In genomic region chr20:1330075-1330830, GRCh38 we compare ENCODE assay signal across 8 cellular contexts. TPM values are rescaled to one million over a fixed set of nuclear protein-coding genes. Genes with fewer than 3 reads are reported as not detected.
DNase-seq lines count a peak whose midpoint lies in the region; ATAC-seq, FAIRE-seq and TF ChIP-seq lines count a peak whose summit lies in the region.

No MANE protein-coding gene starts in this region.

- peak in 1 of 2 donors; percentile 29 for TF ChIP-seq POLR2A in heart left ventricle (IDR thresholded peaks at IDR 0.05)

- no peaks in the 10 kb centered on the region for H3K9me3 Mint-ChIP-seq in activated T-cell treated with anti-CD3 and anti-CD28 coated beads, Interleukin-2, amount 50 U/mL, for 4 hours

- H3K4me1 Mint-ChIP-seq in activated T-cell treated with anti-CD3 and anti-CD28 coated beads, Interleukin-2, amount 50 U/mL, for 4 hours (ENCODE audit: low read depth), result peaks cover 38% of the 10 kb centered on the region

- TF ChIP-seq CTCF in heart left ventricle (IDR thresholded peaks at IDR 0.05), result no peak
- TF ChIP-seq CTCF in D721Med (IDR thresholded peaks at IDR 0.05; ENCODE audit: insufficient read depth, missing control alignments), result no peak

- H3K4me3 Mint-ChIP-seq in activated T-cell treated with anti-CD3 and anti-CD28 coated beads, Interleukin-2, amount 50 U/mL, for 4 hours, result no peak overlapping the region

- peaks cover 3% of the 10 kb centered on the region; the same call in 1 of the 2 replicates for H3K36me3 ChIP-seq in H7 (replicated peaks; ENCODE audit: control insufficient read depth, insufficient read depth, low read length)
- H3K36me3 ChIP-seq in heart left ventricle, result peaks cover 0 to 11% (median 4%) of the 10 kb centered on the region in 9 donors

- H3K4me3 ChIP-seq in H7 (ENCODE audit: insufficient read depth, low read depth, low read length) (no peak overlapping the region), heart left ventricle (no peak overlapping the region)

- FAIRE-seq in D721Med (lab: Jason Lieb, UNC) (no peak), RCC 7860 (lab: Jason Lieb, UNC) (no peak)

- H3K27me3 ChIP-seq in H7 (ENCODE audit: control insufficient read depth, insufficient read depth, low read length), result no peaks in the 10 kb centered on the region
- no peaks in the 10 kb centered on the region for H3K27me3 ChIP-seq in heart left ventricle

- H3K9me3 ChIP-seq in heart left ventricle, result no peaks in the 10 kb centered on the region

- WGBS in heart left ventricle, 4 donors, result 31 to 44% (median 39%) methylated on average over 6 of the region's 6 CpGs

- peak; percentile 2 for DNase-seq in H7
- peak; percentile 25 for DNase-seq in activated T-cell treated with anti-CD3 and anti-CD28 coated beads, Interleukin-2, amount 50 U/mL, for 4 hours
- peak in 4 of 5 donors; percentile 76 to 89 (median 80) for DNase-seq in heart left ventricle
- DNase-seq in stimulated activated CD4-positive, alpha-beta T cell treated with anti-CD3 and anti-CD28 coated beads, Interleukin-4, amount 100 ng/mL, for 1 hour, result peak; percentile 24
- DNase-seq in NCI-H2029 treated with DMSO at 0.1 percent for 48 hours (lab: John Stamatoyannopoulos, UW), result no peak
- no peak for DNase-seq in D721Med (ENCODE audit: insufficient read length, low spot score)
- DNase-seq in RCC 7860 (ENCODE audit: low spot score), result no peak

- no peak for ATAC-seq in activated T-cell treated with anti-CD3 and anti-CD28 coated beads, Interleukin-2, amount 50 U/mL, for 4 hours
- ATAC-seq in heart left ventricle (peak; percentile 70 to 80 (median 77)), GM18907 (IDR thresholded peaks at IDR 0.05; ENCODE audit: unreplicated experiment) (no peak)

- peaks cover 24 to 75% (median 56%) of the 10 kb centered on the region in 12 donors for H3K4me1 ChIP-seq in heart left ventricle

- H3K36me3 Mint-ChIP-seq in activated T-cell treated with anti-CD3 and anti-CD28 coated beads, Interleukin-2, amount 50 U/mL, for 4 hours (ENCODE audit: insufficient read depth), result peaks cover 18% of the 10 kb centered on the region

- intact Hi-C loops in heart left ventricle (cut with DNase I), result loop anchor here in 3 of 10 donors (5.0 kb wide), 3 partner anchors 42 to 52 kb away; no protein-coding TSS in a partner anchor

- no peaks in the 10 kb centered on the region for H3K27me3 Mint-ChIP-seq in activated T-cell treated with anti-CD3 and anti-CD28 coated beads, Interleukin-2, amount 50 U/mL, for 4 hours (ENCODE audit: low read depth)

- peak overlapping the region; percentile 19 to 100 (median 99) for H3K27ac ChIP-seq in heart left ventricle

RNA-seq across cellular contexts. Expression of gene SDCBP2, which starts 1.3 kb away (rescaled TPM):
- total RNA-seq in H7 (2014; rRNA removed; shearing (Covaris generic)), result 1.1 and 1.9 TPM in 2 replicates
- total RNA-seq in activated T-cell treated with anti-CD3 and anti-CD28 coated beads, Interleukin-2, amount 50 U/mL, for 4 hours, result 1 to 10 TPM; 1.9 to 3.2 (median 2.2) TPM
- total RNA-seq in heart left ventricle, result 1 to 10 TPM in 8 of 9 donors, under 1 TPM in 1; 0.65 to 4.2 (median 2.1) TPM
- 1 to 10 TPM; 1.8 to 3.6 TPM for polyA plus RNA-seq in heart left ventricle

Comparison
In these comparisons a context has a peak if more than half of its experiments do, and no peak if none do; other contexts are left out.
1. DNase-seq: peak in H7 (single experiment), activated T-cell treated with anti-CD3 and anti-CD28 coated beads, Interleukin-2, amount 50 U/mL, for 4 hours (single experiment), heart left ventricle (4 of 5) and stimulated activated CD4-positive, alpha-beta T cell treated with anti-CD3 and anti-CD28 coated beads, Interleukin-4, amount 100 ng/mL, for 1 hour (single experiment); none in NCI-H2029 treated with DMSO at 0.1 percent for 48 hours (single experiment), D721Med (single experiment) and RCC 7860 (single experiment).
2. ATAC-seq: peak in heart left ventricle (4 of 4); none in activated T-cell treated with anti-CD3 and anti-CD28 coated beads, Interleukin-2, amount 50 U/mL, for 4 hours (0 of 2) and GM18907 (single experiment).